8 cellular contexts compared by ENCODE assay signal in genomic region chr12:68040450-68041075, GRCh38. TPM values are rescaled to one million over a fixed set of nuclear protein-coding genes. Genes with fewer than 3 reads are reported as not detected.
DNase-seq lines count a peak whose midpoint lies in the region; ATAC-seq and TF ChIP-seq lines count a peak whose summit lies in the region.

No MANE protein-coding gene starts in this region.

- H3K9ac ChIP-seq in PC-3 (ENCODE audit: low read length) (no peak overlapping the region), neural cell (ENCODE audit: low read length) (no peak overlapping the region)

- H3K4me3 ChIP-seq in BJ (ENCODE audit: low read depth, low read length) (no peak overlapping the region), PC-3 (ENCODE audit: low read length) (no peak overlapping the region), esophagus squamous epithelium (no peak overlapping the region), neural cell (ENCODE audit: low read length) (no peak overlapping the region)

- no peak for TF ChIP-seq EP300 in neural cell (conservative IDR thresholded peaks at IDR 0.05; ENCODE audit: poor library complexity, severe bottlenecking)

- H3K27me3 ChIP-seq in BJ (ENCODE audit: control insufficient read depth, insufficient read depth, low read length) (no peaks in the 10 kb centered on the region; the same call in 1 of the 2 replicates), PC-3 (ENCODE audit: low read length) (no peaks in the 10 kb centered on the region), esophagus squamous epithelium (no peaks in the 10 kb centered on the region), neural cell (ENCODE audit: insufficient read depth, low read depth, low read length) (no peaks in the 10 kb centered on the region)

- CTCF ChIA-PET in BJ (lab: Yijun Ruan, JAX) = interaction anchor here (0.6 to 5.0 kb wide), 25 partner anchors 8 to 1116 kb away, joined by 3 to 28 read pairs (median 4); no protein-coding TSS in a partner anchor
- CTCF ChIA-PET in PC-3 (lab: Charles Lee) = interaction anchor here (0.6 to 1.1 kb wide), 6 partner anchors 118 to 646 kb away, joined by 3 to 6 read pairs (median 4); partner anchors contain the start of gene NUP107

- H3K79me2 ChIP-seq in PC-3 (ENCODE audit: low read length) (no peaks in the 10 kb centered on the region), neural cell (replicated peaks; ENCODE audit: insufficient read depth, low read length) (no peaks in the 10 kb centered on the region)

- H3K36me3 ChIP-seq in BJ (ENCODE audit: control insufficient read depth, insufficient read depth, low read length) (no peaks in the 10 kb centered on the region), PC-3 (ENCODE audit: low read depth, low read length) (no peaks in the 10 kb centered on the region), esophagus squamous epithelium (no peaks in the 10 kb centered on the region), neural cell (ENCODE audit: insufficient read depth, low read length) (no peaks in the 10 kb centered on the region)

- in situ Hi-C loops in KBM-7 (cut with MboI; ENCODE audit: low pct_unique_long_range_greater_than_20kb, low sequenced_read_pairs) = no loop called here

- intact Hi-C loops in PC-3 (cut with micrococcal nuclease) (loop anchor here (2.0 kb wide), 1 partner anchor 276 kb away; no protein-coding TSS in a partner anchor), esophagus squamous epithelium (cut with DNase I) (loop anchor here (10.0 kb wide), 1 partner anchor 114 kb away; the partner anchor contains the start of gene IFNG)

- H3K9me3 ChIP-seq in PC-3 (ENCODE audit: low read length) = no peaks in the 10 kb centered on the region
- no peaks in the 10 kb centered on the region for H3K9me3 ChIP-seq in esophagus squamous epithelium
- H3K9me3 ChIP-seq in neural cell (ENCODE audit: low read length) = no peaks in the 10 kb centered on the region

- POLR2A ChIA-PET in BJ (lab: Charles Lee) = no interaction called here
- POLR2A ChIA-PET in PC-3 (lab: Charles Lee; ENCODE audit: unreplicated experiment) = no interaction called here

- H4K20me1 ChIP-seq in PC-3 (ENCODE audit: low read length) (no peaks in the 10 kb centered on the region), neural cell (ENCODE audit: insufficient read depth) (no peaks in the 10 kb centered on the region)

- TF ChIP-seq POLR2A in esophagus squamous epithelium (IDR thresholded peaks at IDR 0.05) = no peak

- DNase-seq in BJ (ENCODE audit: low read depth) (peak; percentile 16), KBM-7 (peak; percentile 73), PC-3 (peak; percentile 81), esophagus squamous epithelium (lab: John Stamatoyannopoulos, UW) (no peak)
- DNase-seq in activated T-cell treated with anti-CD3 and anti-CD28 coated beads, Interleukin-2, amount 50 U/mL, for 1 hour = peak; percentile 47
- peak; percentile 67 to 75 for DNase-seq in stimulated activated naive CD8-positive, alpha-beta T cell treated with anti-CD3 and anti-CD28 coated beads, Interleukin-15, amount 100 ng/mL, for 72 hours

- WGBS in esophagus squamous epithelium, 2 donors = 25 to 30% methylated on average over 6 of the region's 6 CpGs

- peak; percentile 90 for TF ChIP-seq RAD21 in neural cell (conservative IDR thresholded peaks at IDR 0.05)

- no peak overlapping the region for H3K4me2 ChIP-seq in PC-3 (ENCODE audit: low read length)
- no peak overlapping the region for H3K4me2 ChIP-seq in neural cell (ENCODE audit: low read length)

- peaks cover 69% of the 10 kb centered on the region for H3K4me1 Mint-ChIP-seq in stimulated activated naive CD8-positive, alpha-beta T cell treated with anti-CD3 and anti-CD28 coated beads, Interleukin-15, amount 100 ng/mL, for 72 hours

- H3K27ac ChIP-seq in PC-3 (ENCODE audit: low read length) (no peak overlapping the region), esophagus squamous epithelium (no peak overlapping the region), neural cell (ENCODE audit: low read length) (no peak overlapping the region)

- H3K4me1 ChIP-seq in PC-3 (ENCODE audit: insufficient read depth, low read length) (no peaks in the 10 kb centered on the region), esophagus squamous epithelium (peaks cover 0 to 10% (median 0%) of the 10 kb centered on the region in 3 donors)

- BruUV-seq in PC-3 (replicated peaks; lab: Mats Ljungman, UMichigan) = no TSS peak

- peak overlapping the region; percentile 69 to 94 for H3K27ac Mint-ChIP-seq in stimulated activated naive CD8-positive, alpha-beta T cell treated with anti-CD3 and anti-CD28 coated beads, Interleukin-15, amount 100 ng/mL, for 72 hours

- peak; percentile 89 for TF ChIP-seq CTCF in BJ (IDR thresholded peaks at IDR 0.05; ENCODE audit: insufficient read depth, low read depth, low read length)
- TF ChIP-seq CTCF in PC-3 (conservative IDR thresholded peaks at IDR 0.05; ENCODE audit: low read depth, low read length) = peak; percentile 95
- peak; percentile 57 to 80 (median 74) for TF ChIP-seq CTCF in esophagus squamous epithelium (IDR thresholded peaks at IDR 0.05)
- peak; percentile 91 for TF ChIP-seq CTCF in neural cell (IDR thresholded peaks at IDR 0.05; ENCODE audit: poor library complexity, severe bottlenecking)

- peak overlapping the region; percentile 35 for H2AFZ ChIP-seq in PC-3 (ENCODE audit: low read length)
- H2AFZ ChIP-seq in neural cell (ENCODE audit: low read depth, low read length) = no peak overlapping the region

- peak overlapping the region in 1 of 2 donors; percentile 70 for H3K4me3 Mint-ChIP-seq in stimulated activated naive CD8-positive, alpha-beta T cell treated with anti-CD3 and anti-CD28 coated beads, Interleukin-15, amount 100 ng/mL, for 72 hours

- H3F3A ChIP-seq in PC-3 (ENCODE audit: low read length, unreplicated experiment) (no peaks in the 10 kb centered on the region), neural cell (ENCODE audit: insufficient read depth, low read length, poor library complexity, severe bottlenecking) (peaks cover 9% of the 10 kb centered on the region)

- H3K9me2 ChIP-seq in PC-3 (replicated peaks; ENCODE audit: low read length) (no peaks in the 10 kb centered on the region), neural cell (ENCODE audit: insufficient read depth, low read length) (no peaks in the 10 kb centered on the region)

- ATAC-seq in GM19463 (IDR thresholded peaks at IDR 0.05; ENCODE audit: unreplicated experiment) = peak; percentile 38
- peak; percentile 71 for ATAC-seq in PC-3
- ATAC-seq in stimulated activated naive CD8-positive, alpha-beta T cell treated with anti-CD3 and anti-CD28 coated beads, Interleukin-15, amount 100 ng/mL, for 72 hours = peak; percentile 61

- no peaks in the 10 kb centered on the region for H3K27me3 Mint-ChIP-seq in stimulated activated naive CD8-positive, alpha-beta T cell treated with anti-CD3 and anti-CD28 coated beads, Interleukin-15, amount 100 ng/mL, for 72 hours

- H3K9me3 Mint-ChIP-seq in stimulated activated naive CD8-positive, alpha-beta T cell treated with anti-CD3 and anti-CD28 coated beads, Interleukin-15, amount 100 ng/mL, for 72 hours = peaks cover 11 to 16% of the 10 kb centered on the region in 2 donors

TF ChIP-seq in neural cell, 6 proteins besides CTCF, POLR2A, EP300 and RAD21:
- no peak for TF ChIP-seq POLR2AphosphoS5 (IDR thresholded peaks at IDR 0.05)
- peak; percentile 82 for TF ChIP-seq SMC3 (conservative IDR thresholded peaks at IDR 0.05; ENCODE audit: poor library complexity)
TF ChIP-seq in neural cell: peak in this region for 1.

RNA-seq across cellular contexts. Expression of gene IFNG-AS1, which starts 51.3 kb away (rescaled TPM):
- polyA plus RNA-seq in BJ (2011; rRNA removed) (not detected in 2 replicates), neural cell (not detected in 2 replicates)
- not detected in 2 replicates for polyA minus RNA-seq in BJ (2011; rRNA and poly(A)+ RNA removed)
- total RNA-seq in PC-3 (2014; rRNA removed) (not detected in 2 replicates), esophagus squamous epithelium (under 1 TPM in 1 of 4 donors, not detected in 3; 0.57 TPM)
- not detected in 2 replicates for polyA minus RNA-seq in neural cell
